Comparison of ENCODE assay signal across 18 cellular contexts in the genomic region with DNA sequence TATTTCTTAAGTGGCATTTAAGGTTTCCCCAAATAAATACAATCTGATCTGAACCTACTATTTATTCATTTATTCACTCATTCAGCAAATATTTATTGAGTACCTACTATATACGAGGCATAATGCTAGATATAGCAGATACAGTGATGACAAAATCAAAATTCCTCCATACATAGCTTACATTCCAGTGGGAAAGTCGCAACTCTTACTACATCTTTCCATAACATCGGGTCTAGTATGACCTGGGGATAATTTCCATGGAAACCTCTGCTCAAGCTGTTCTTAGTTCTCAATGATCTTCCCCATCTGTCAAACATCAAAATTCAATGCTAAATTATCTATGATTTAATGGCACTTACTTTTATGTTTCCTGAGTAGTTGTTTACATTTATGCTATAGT.
DNase-seq lines count a peak whose midpoint lies in the region; ATAC-seq, FAIRE-seq and TF ChIP-seq lines count a peak whose summit lies in the region.
"Had no signal": no experiment of that assay in that cellular context is flagged by ENCODE, and none has a peak within 500 bp of the region (broad histone marks: within the 10 kb centered on the region; RNA-seq: fewer than 3 reads in every experiment).

No MANE protein-coding gene starts in this region.

- in situ Hi-C loops in astrocyte of the spinal cord (cut with HindIII; ENCODE audit: low sequenced_read_pairs), result no loop called here

- 76 to 79% methylated on average over 3 of the region's 3 CpGs for WGBS in tibial nerve, 2 donors
- 68 to 78% (median 73%) methylated on average over 3 of the region's 3 CpGs for WGBS in psoas muscle, 3 donors

- H3K4me1 ChIP-seq in tibial nerve, result peaks cover 0 to 17% (median 0%) of the 10 kb centered on the region in 4 donors
- peaks cover 6% of the 10 kb centered on the region for H3K4me1 ChIP-seq in psoas muscle

- H3K36me3 ChIP-seq in tibial nerve, result no peaks in the 10 kb centered on the region
- no peaks in the 10 kb centered on the region for H3K36me3 ChIP-seq in psoas muscle (ENCODE audit: insufficient read depth in 1 of 2, low read depth in 1 of 2)

- FAIRE-seq in HTR-8/SVneo (lab: Jason Lieb, UNC), result no peak
- FAIRE-seq: A549, H54 had no signal

- intact Hi-C loops in psoas muscle (cut with DNase I), result no loop called here

- H3K9me3 ChIP-seq in tibial nerve (no peaks in the 10 kb centered on the region), psoas muscle (no peaks in the 10 kb centered on the region)
- H3K9me3 ChIP-seq: SJSA1 had no signal

- no peak for TF ChIP-seq EP300 in tibial nerve (IDR thresholded peaks at IDR 0.05)

- H3K4me3 ChIP-seq in astrocyte of the spinal cord (ENCODE audit: low read depth, low read length), result no peak overlapping the region
- no peak overlapping the region for H3K4me3 ChIP-seq in fibroblast of the aortic adventitia (ENCODE audit: low read depth, low read length)
- H3K4me3 ChIP-seq in tibial nerve, result no peak overlapping the region
- no peak overlapping the region for H3K4me3 ChIP-seq in psoas muscle
- H3K4me3 ChIP-seq: A549, SJSA1 had no signal

- no peak for TF ChIP-seq CTCF in astrocyte of the spinal cord (IDR thresholded peaks at IDR 0.05; ENCODE audit: low read depth, low read length)
- TF ChIP-seq CTCF in fibroblast of the aortic adventitia (IDR thresholded peaks at IDR 0.05; ENCODE audit: insufficient read depth, low read length), result no peak
- TF ChIP-seq CTCF in tibial nerve (IDR thresholded peaks at IDR 0.05), result no peak
- no peak for TF ChIP-seq CTCF in psoas muscle (IDR thresholded peaks at IDR 0.05)

- DNase-seq in EH (ENCODE audit: low read depth), result peak; percentile 64
- DNase-seq in HTR-8/SVneo (ENCODE audit: insufficient read length, low spot score), result peak; percentile 10
- peak; percentile 25 for DNase-seq in astrocyte of the spinal cord (ENCODE audit: low read depth, low spot score)
- DNase-seq in fibroblast of the aortic adventitia (ENCODE audit: low read depth), result peak; percentile 18
- no peak for DNase-seq in retina
- DNase-seq in tibial nerve (ENCODE audit: low spot score in 2 of 2), result no peak
- no peak for DNase-seq in psoas muscle
- DNase-seq: AML-193; CD4-positive, CD25-positive, alpha-beta regulatory T cell; DMS79 treated with DMSO at 0.1 percent for 48 hours; NCI-H1436; NCI-H2029 treated with DMSO at 0.1 percent for 48 hours; NCI-H526 treated with DMSO at 0.1 percent for 48 hours had no signal

- H3K27me3 ChIP-seq in tibial nerve (no peaks in the 10 kb centered on the region), psoas muscle (ENCODE audit: insufficient read depth in 3 of 3, low read length in 2 of 3) (peaks cover 0 to 4% (median 0%) of the 10 kb centered on the region in 3 donors)
- H3K27me3 ChIP-seq: SJSA1 had no signal

- H3K27ac ChIP-seq in tibial nerve (no peak overlapping the region), psoas muscle (no peak overlapping the region)
- H3K27ac ChIP-seq: A549, RWPE1, SJSA1 had no signal

- ATAC-seq in GM18907 (IDR thresholded peaks at IDR 0.05; ENCODE audit: unreplicated experiment), result no peak
- no peak for ATAC-seq in psoas muscle
- ATAC-seq: A549 had no signal

- no peak for TF ChIP-seq POLR2A in tibial nerve (IDR thresholded peaks at IDR 0.05)

Comparison
In these comparisons a context has a peak if more than half of its experiments do, and no peak if none do; other contexts are left out.
1. DNase-seq: peak in EH (single experiment), HTR-8/SVneo (single experiment), astrocyte of the spinal cord (single experiment) and fibroblast of the aortic adventitia (single experiment); none in retina (single experiment), tibial nerve (0 of 2) and psoas muscle (0 of 2).